Comparison of ENCODE assay signal across 8 cellular contexts in genomic region chr17:68399638-68400403, GRCh38. TPM values are rescaled to one million over a fixed set of nuclear protein-coding genes. Genes with fewer than 3 reads are reported as not detected.
DNase-seq lines count a peak whose midpoint lies in the region; ATAC-seq lines count a peak whose summit lies in the region.

No MANE protein-coding gene starts in this region.

- peak overlapping the region in 1 of 3 donors; percentile 17 for H3K4me3 Mint-ChIP-seq in T-cell

- ATAC-seq in GM19351 (IDR thresholded peaks at IDR 0.05; ENCODE audit: unreplicated experiment) (peak; percentile 29), T-cell (replicated peaks in 1 of 4) (peak; percentile 35 to 71 (median 62)), HG03521 (IDR thresholded peaks at IDR 0.05; ENCODE audit: unreplicated experiment) (no peak), GM19395 (IDR thresholded peaks at IDR 0.05; ENCODE audit: unreplicated experiment) (no peak), GM21367 (IDR thresholded peaks at IDR 0.05; ENCODE audit: unreplicated experiment) (no peak)

- H3K9me3 Mint-ChIP-seq in T-cell, result peaks cover under 1 to 10% (median 2%) of the 10 kb centered on the region in 3 donors

- POLR2A ChIA-PET in T-cell (lab: Charles Lee), result no interaction called here

- H3K27ac Mint-ChIP-seq in T-cell, result peak overlapping the region; percentile 39 to 66

- CTCF ChIA-PET in T-cell (lab: Charles Lee), result interaction anchor here in 1 of 2 donors (0.5 kb wide), 1 partner anchor 421 kb away, joined by 5 read pairs; no protein-coding TSS in a partner anchor

- H3K36me3 Mint-ChIP-seq in T-cell, result peaks cover 23% of the 10 kb centered on the region

- H3K4me1 Mint-ChIP-seq in T-cell, result peaks cover 29 to 37% (median 30%) of the 10 kb centered on the region in 3 donors

- H3K27me3 Mint-ChIP-seq in T-cell, result no peaks in the 10 kb centered on the region

- DNase-seq in T-cell (peak in 2 of 34 experiments; percentile 12 to 15), ecto neural progenitor cell (ENCODE audit: low spot score) (peak; percentile 39), SKM-1 treated with dmso at 0.1 percent for 144 hours (lab: John Stamatoyannopoulos, UW; ENCODE audit: unreplicated experiment) (no peak)
- DNase-seq in stimulated activated CD4-positive, alpha-beta T cell treated with anti-CD3 and anti-CD28 coated beads, Interleukin-1b, Interleukin-23, amount 100 ng/mL, for 4 hours (ENCODE audit: low read depth in 2 of 2), result peak; percentile 7 to 17

RNA-seq across cellular contexts. Expression of gene WIPI1, which starts 57.5 kb away (rescaled TPM):
- total RNA-seq in T-cell, result 10 to 100 TPM in 2 of 5 donors, 1 to 10 TPM in 3; 5.4 to 11.8 (median 9.7) TPM

Comparison
In these comparisons a context has a peak if more than half of its experiments do, and no peak if none do; other contexts are left out.
1. ATAC-seq: peak in GM19351 (single experiment) and T-cell (4 of 4); none in HG03521 (single experiment), GM19395 (single experiment) and GM21367 (single experiment).